19 cellular contexts compared by ENCODE assay signal in genomic region chr19:888615-889385, GRCh38. TPM values are rescaled to one million over a fixed set of nuclear protein-coding genes. Genes with fewer than 3 reads are reported as not detected.
A peak's percentile ranks its signal among the peaks of the same experiment; 100 is the strongest.
DNase-seq lines count a peak whose midpoint lies in the region; ATAC-seq and TF ChIP-seq lines count a peak whose summit lies in the region.
"Had no signal": no experiment of that assay in that cellular context is flagged by ENCODE, and none has a peak within 500 bp of the region (broad histone marks: within the 10 kb centered on the region; RNA-seq: fewer than 3 reads in every experiment).

No MANE protein-coding gene starts in this region.

- H3K27ac ChIP-seq in uterus (no peak overlapping the region), vagina (no peak overlapping the region)
- H3K27ac ChIP-seq: gastroesophageal sphincter, SJSA1, upper lobe of left lung had no signal

- DNase-seq in activated naive CD4-positive, alpha-beta T cell treated with Interleukin-2 at 50 U/mL for 16 hours: peak; percentile 42
- no peak for DNase-seq in activated naive CD4-positive, alpha-beta T cell treated with anti-CD3 and anti-CD28 coated beads, Interleukin-2, amount 50 U/mL, for 16 hours
- DNase-seq in T-helper 17 cell (peak in 1 of 3 donors; percentile 44), uterus (no peak), vagina (ENCODE audit: extremely low spot score in 2 of 2) (no peak)
- peak; percentile 59 for DNase-seq in activated effector memory CD4-positive, alpha-beta T cell treated with Interleukin-2 at 50 U/mL for 16 hours
- DNase-seq in stimulated activated CD8-positive, alpha-beta memory T cell treated with anti-CD3 and anti-CD28 coated beads, Interleukin-2, amount 100 ng/mL, for 1 hour (ENCODE audit: low read depth in 2 of 2): peak; percentile 24 to 45
- DNase-seq: activated CD4-positive, alpha-beta memory T cell treated with anti-CD3 and anti-CD28 coated beads for 36 hours; effector memory CD8-positive, alpha-beta T cell; NCI-H1092; NCI-H526 had no signal

- H3K4me3 Mint-ChIP-seq in T-helper 17 cell: peak overlapping the region; percentile 82
- H3K4me3 Mint-ChIP-seq: activated CD4-positive, alpha-beta memory T cell treated with anti-CD3 and anti-CD28 coated beads for 36 hours; effector memory CD8-positive, alpha-beta T cell had no signal

- TF ChIP-seq CTCF in uterus (IDR thresholded peaks at IDR 0.05) (no peak), vagina (IDR thresholded peaks at IDR 0.05) (no peak)

- no peak overlapping the region for H3K4me3 ChIP-seq in uterus
- H3K4me3 ChIP-seq in vagina: no peak overlapping the region
- H3K4me3 ChIP-seq: gastroesophageal sphincter, SJSA1, upper lobe of left lung had no signal

- no peaks in the 10 kb centered on the region for H3K27me3 Mint-ChIP-seq in T-helper 17 cell
- H3K27me3 Mint-ChIP-seq: effector memory CD8-positive, alpha-beta T cell had no signal

- peaks cover 24% of the 10 kb centered on the region for H3K4me1 Mint-ChIP-seq in T-helper 17 cell

- no peaks in the 10 kb centered on the region for H3K27me3 ChIP-seq in uterus
- H3K27me3 ChIP-seq in vagina: no peaks in the 10 kb centered on the region
- H3K27me3 ChIP-seq: gastroesophageal sphincter, SJSA1, upper lobe of left lung had no signal

- H3K9me3 ChIP-seq in T-helper 17 cell (ENCODE audit: control insufficient read depth, low read length, poor library complexity, severe bottlenecking) (no peaks in the 10 kb centered on the region), uterus (no peaks in the 10 kb centered on the region), vagina (no peaks in the 10 kb centered on the region)
- H3K9me3 ChIP-seq: gastroesophageal sphincter, SJSA1, upper lobe of left lung had no signal

- H3K4me1 ChIP-seq in uterus (no peaks in the 10 kb centered on the region), vagina (peaks cover 20% of the 10 kb centered on the region)
- H3K4me1 ChIP-seq: SJSA1 had no signal

- H3K27ac Mint-ChIP-seq in T-helper 17 cell: peak overlapping the region; percentile 93
- H3K27ac Mint-ChIP-seq: activated CD4-positive, alpha-beta memory T cell treated with anti-CD3 and anti-CD28 coated beads for 36 hours; effector memory CD8-positive, alpha-beta T cell had no signal

- intact Hi-C loops in uterus (cut with DNase I; ENCODE audit: low total_unique reads) (no loop called here), vagina (cut with DNase I) (no loop called here)

- H3K36me3 ChIP-seq in uterus (no peaks in the 10 kb centered on the region), vagina (peaks cover 0 to 52% of the 10 kb centered on the region in 2 donors)

- no peak for TF ChIP-seq POLR2A in uterus (IDR thresholded peaks at IDR 0.05)
- no peak for TF ChIP-seq POLR2A in vagina (IDR thresholded peaks at IDR 0.05)

- peak; percentile 61 for ATAC-seq in T-helper 17 cell
- ATAC-seq in GM21529 (IDR thresholded peaks at IDR 0.05; ENCODE audit: unreplicated experiment): no peak
- ATAC-seq: effector memory CD8-positive, alpha-beta T cell; gastroesophageal sphincter; right cardiac atrium had no signal

- no peaks in the 10 kb centered on the region for H3K36me3 Mint-ChIP-seq in T-helper 17 cell (ENCODE audit: low read depth)

RNA-seq across cellular contexts. Expression of gene MED16, which starts 4.2 kb away (rescaled TPM):
- 10 to 100 TPM; 59.6 to 71.3 TPM for total RNA-seq in T-helper 17 cell
- total RNA-seq in uterus: 10 to 100 TPM; 12.0 to 69.1 (median 43.1) TPM
- 46.9 TPM for total RNA-seq in vagina

RNA-seq across cellular contexts. Expression of gene RNU6-9, which starts 4.5 kb away (rescaled TPM):
- total RNA-seq in T-helper 17 cell (not detected), uterus (not detected), vagina (not detected)
- total RNA-seq: activated CD4-positive, alpha-beta memory T cell treated with anti-CD3 and anti-CD28 coated beads for 36 hours; gastroesophageal sphincter; H1; HT-29; myocyte; right cardiac atrium; SJSA1; upper lobe of left lung had no signal

RNA-seq across cellular contexts. Expression of gene R3HDM4, which starts 24.2 kb away (rescaled TPM):
- total RNA-seq in T-helper 17 cell (100 to 1,000 TPM; 233 to 243 TPM), uterus (10 to 100 TPM in 3 of 4 donors, 1 to 10 TPM in 1; 5.3 to 38.2 (median 21.2) TPM), vagina (41.3 TPM)

RNA-seq across cellular contexts. Expression of gene KISS1R, which starts 28.3 kb away (rescaled TPM):
- total RNA-seq in T-helper 17 cell (under 1 TPM; 0.94 to 0.99 TPM), uterus (under 1 TPM in 1 of 4 donors, not detected in 3; 0.14 TPM), vagina (not detected)
- total RNA-seq: gastroesophageal sphincter, HT-29, myocyte, right cardiac atrium, SJSA1, upper lobe of left lung had no signal

RNA-seq across cellular contexts. Expression of gene CFD, which starts 29.3 kb away (rescaled TPM):
- 1 to 10 TPM; 1.9 to 5.3 TPM for total RNA-seq in T-helper 17 cell
- 100 to 1,000 TPM in 1 of 4 donors, 10 to 100 TPM in 1, 1 to 10 TPM in 2; 3.2 to 233 (median 50.2) TPM for total RNA-seq in uterus
- 2,325 TPM for total RNA-seq in vagina

Comparison
In these comparisons a context has a peak if more than half of its experiments do, and no peak if none do; other contexts are left out.
1. DNase-seq: peak in activated naive CD4-positive, alpha-beta T cell treated with Interleukin-2 at 50 U/mL for 16 hours (single experiment), activated effector memory CD4-positive, alpha-beta T cell treated with Interleukin-2 at 50 U/mL for 16 hours (single experiment) and stimulated activated CD8-positive, alpha-beta memory T cell treated with anti-CD3 and anti-CD28 coated beads, Interleukin-2, amount 100 ng/mL, for 1 hour (2 of 2); none in activated naive CD4-positive, alpha-beta T cell treated with anti-CD3 and anti-CD28 coated beads, Interleukin-2, amount 50 U/mL, for 16 hours (single experiment), uterus (0 of 2) and vagina (0 of 2).